Comparison of ENCODE assay signal across 10 cellular contexts in genomic region chr1:164673584-164674214, GRCh38.
DNase-seq lines count a peak whose midpoint lies in the region; ATAC-seq and TF ChIP-seq lines count a peak whose summit lies in the region.
"Had no signal": no experiment of that assay in that cellular context is flagged by ENCODE, and none has a peak within 500 bp of the region (broad histone marks: within the 10 kb centered on the region; RNA-seq: fewer than 3 reads in every experiment).

No MANE protein-coding gene starts in this region.

- no peak overlapping the region for H3K4me3 ChIP-seq in PC-9
- H3K4me3 ChIP-seq in foreskin fibroblast (ENCODE audit: low read depth in 1 of 2, low read length in 2 of 2): no peak overlapping the region
- no peak overlapping the region for H3K4me3 ChIP-seq in neuronal stem cell (ENCODE audit: low read length in 2 of 2)

- H3K4me2 ChIP-seq in PC-9: no peak overlapping the region
- H3K4me2 ChIP-seq in neuronal stem cell (ENCODE audit: insufficient read depth, low read length, poor library complexity, severe bottlenecking): no peak overlapping the region

- H4K20me1 ChIP-seq in PC-9 (ENCODE audit: insufficient read depth): no peaks in the 10 kb centered on the region

- intact Hi-C loops in PC-9 (cut with micrococcal nuclease; ENCODE audit: unreplicated experiment): no loop called here

- H3K79me2 ChIP-seq in PC-9 (ENCODE audit: low read depth): peaks cover 22% of the 10 kb centered on the region

- H3K79me1 ChIP-seq in neuronal stem cell (ENCODE audit: low read depth, low read length): no peaks in the 10 kb centered on the region

- no peaks in the 10 kb centered on the region for H3K27me3 Mint-ChIP-seq in stimulated activated memory B cell treated with anti-CD40 and anti-IgM and Interleukin-4, amounts not matched to agents 10 μg/mL and 1 μg/mL and 100 μg/mL, for 72 hours

- H3K9ac ChIP-seq in neuronal stem cell (ENCODE audit: low read depth, low read length, poor library complexity): no peak overlapping the region

- BruUV-seq in PC-9 (replicated peaks; lab: Mats Ljungman, UMichigan): no TSS peak

- no peak overlapping the region for H3K18ac ChIP-seq in neuronal stem cell (ENCODE audit: low read length)

- no peaks in the 10 kb centered on the region for H3K36me3 Mint-ChIP-seq in stimulated activated memory B cell treated with anti-CD40 and anti-IgM and Interleukin-4, amounts not matched to agents 10 μg/mL and 1 μg/mL and 100 μg/mL, for 72 hours

- ATAC-seq in HG03135 (IDR thresholded peaks at IDR 0.05; ENCODE audit: unreplicated experiment): no peak
- no peak for ATAC-seq in stimulated activated memory B cell treated with anti-CD40 and anti-IgM and Interleukin-4, amounts not matched to agents 10 μg/mL and 1 μg/mL and 100 μg/mL, for 72 hours

- peaks cover 8% of the 10 kb centered on the region for H3K9me3 Mint-ChIP-seq in stimulated activated memory B cell treated with anti-CD40 and anti-IgM and Interleukin-4, amounts not matched to agents 10 μg/mL and 1 μg/mL and 100 μg/mL, for 72 hours

- H3K23ac ChIP-seq in neuronal stem cell (ENCODE audit: low read depth, low read length, poor library complexity): no peak overlapping the region

- DNase-seq in PC-9 (no peak), foreskin fibroblast (no peak), neuronal stem cell (ENCODE audit: low spot score) (no peak), SK-N-DZ (ENCODE audit: low spot score) (no peak)
- DNase-seq: activated effector memory CD4-positive, alpha-beta T cell treated with Interleukin-2 at 50 U/mL for 16 hours; EL had no signal

- H2BK12ac ChIP-seq in neuronal stem cell (ENCODE audit: low read length): no peak overlapping the region

- no peak overlapping the region for H2BK15ac ChIP-seq in neuronal stem cell (ENCODE audit: low read length)

- no peaks in the 10 kb centered on the region for H3K9me2 ChIP-seq in PC-9 (ENCODE audit: insufficient read depth)

- CTCF ChIA-PET in PC-9 (lab: Charles Lee): no interaction called here

- POLR2A ChIA-PET in PC-9 (lab: Charles Lee; ENCODE audit: unreplicated experiment): no interaction called here

- WGBS in neuronal stem cell (ENCODE audit: extremely low coverage in 2 of 2, insufficient read length in 2 of 2, insufficient replicate concordance in 1 of 2), 2 donors: no CpG with 5 or more reads among the region's 14 CpGs

- H3K9me3 ChIP-seq in PC-9 (ENCODE audit: insufficient read depth, low read depth) (no peaks in the 10 kb centered on the region; the same call in 1 of the 2 replicates), neuronal stem cell (replicated peaks in 1 of 2; ENCODE audit: control insufficient read depth in 2 of 2, insufficient read depth in 1 of 2, low read depth in 1 of 2, low read length in 2 of 2) (no peaks in the 10 kb centered on the region)

- peak; percentile 93 for TF ChIP-seq CTCF in 22Rv1 (IDR thresholded peaks at IDR 0.05)
- TF ChIP-seq CTCF in GM12873 (IDR thresholded peaks at IDR 0.05; ENCODE audit: insufficient read depth, low read depth, low read length, missing control alignments): peak; percentile 64
- TF ChIP-seq CTCF in PC-9 (conservative IDR thresholded peaks at IDR 0.05): peak; percentile 66
- TF ChIP-seq CTCF in foreskin fibroblast (IDR thresholded peaks at IDR 0.05; ENCODE audit: low read depth, low read length): peak; percentile 44

- no peak overlapping the region for H2AK5ac ChIP-seq in neuronal stem cell (ENCODE audit: low read depth, low read length)

- no peak overlapping the region for H4K91ac ChIP-seq in neuronal stem cell (ENCODE audit: low read depth, low read length, poor library complexity)

- no peak overlapping the region for H2AFZ ChIP-seq in PC-9
- no peak overlapping the region for H2AFZ ChIP-seq in neuronal stem cell (ENCODE audit: low read length)

- H3K4me1 ChIP-seq in PC-9 (replicated peaks; ENCODE audit: insufficient read depth): peaks cover 25% of the 10 kb centered on the region
- H3K4me1 ChIP-seq in neuronal stem cell (ENCODE audit: control insufficient read depth in 2 of 2, insufficient read depth in 1 of 2, low read depth in 1 of 2, low read length in 2 of 2): peaks cover 13 to 24% of the 10 kb centered on the region in 2 donors

- H3K27ac ChIP-seq in 22Rv1 (no peak overlapping the region), PC-9 (no peak overlapping the region), neuronal stem cell (replicated peaks; ENCODE audit: low read length) (no peak overlapping the region)

- no peak overlapping the region for H3K27ac Mint-ChIP-seq in stimulated activated memory B cell treated with anti-CD40 and anti-IgM and Interleukin-4, amounts not matched to agents 10 μg/mL and 1 μg/mL and 100 μg/mL, for 72 hours

- H3K14ac ChIP-seq in neuronal stem cell (ENCODE audit: low read length): no peak overlapping the region

- H3K4ac ChIP-seq in neuronal stem cell (ENCODE audit: low read length): no peak overlapping the region

- H2BK120ac ChIP-seq in neuronal stem cell (ENCODE audit: low read depth, low read length): no peak overlapping the region

- H3K27me3 ChIP-seq in PC-9 (ENCODE audit: insufficient read depth, low read depth) (no peaks in the 10 kb centered on the region), neuronal stem cell (ENCODE audit: control insufficient read depth in 3 of 3, insufficient read depth in 3 of 3, low read depth in 1 of 3, low read length in 3 of 3) (no peaks in the 10 kb centered on the region)

- H3K4me1 Mint-ChIP-seq in stimulated activated memory B cell treated with anti-CD40 and anti-IgM and Interleukin-4, amounts not matched to agents 10 μg/mL and 1 μg/mL and 100 μg/mL, for 72 hours: no peaks in the 10 kb centered on the region

- H3K4me3 Mint-ChIP-seq in stimulated activated memory B cell treated with anti-CD40 and anti-IgM and Interleukin-4, amounts not matched to agents 10 μg/mL and 1 μg/mL and 100 μg/mL, for 72 hours: no peak overlapping the region

- H3K36me3 ChIP-seq in PC-9 (ENCODE audit: low read depth) (peaks cover 8% of the 10 kb centered on the region), neuronal stem cell (replicated peaks in 1 of 2; ENCODE audit: control insufficient read depth in 2 of 2, insufficient read depth in 2 of 2, low read length in 2 of 2) (peaks cover 2 to 4% of the 10 kb centered on the region in 2 donors)

- no peak overlapping the region for H4K8ac ChIP-seq in neuronal stem cell (ENCODE audit: low read depth, low read length)

- no peak overlapping the region for H2BK5ac ChIP-seq in neuronal stem cell (ENCODE audit: low read length)

- H3F3A ChIP-seq in PC-9 (ENCODE audit: insufficient read depth, low read depth): peaks cover 6% of the 10 kb centered on the region
